In the genomic region with DNA sequence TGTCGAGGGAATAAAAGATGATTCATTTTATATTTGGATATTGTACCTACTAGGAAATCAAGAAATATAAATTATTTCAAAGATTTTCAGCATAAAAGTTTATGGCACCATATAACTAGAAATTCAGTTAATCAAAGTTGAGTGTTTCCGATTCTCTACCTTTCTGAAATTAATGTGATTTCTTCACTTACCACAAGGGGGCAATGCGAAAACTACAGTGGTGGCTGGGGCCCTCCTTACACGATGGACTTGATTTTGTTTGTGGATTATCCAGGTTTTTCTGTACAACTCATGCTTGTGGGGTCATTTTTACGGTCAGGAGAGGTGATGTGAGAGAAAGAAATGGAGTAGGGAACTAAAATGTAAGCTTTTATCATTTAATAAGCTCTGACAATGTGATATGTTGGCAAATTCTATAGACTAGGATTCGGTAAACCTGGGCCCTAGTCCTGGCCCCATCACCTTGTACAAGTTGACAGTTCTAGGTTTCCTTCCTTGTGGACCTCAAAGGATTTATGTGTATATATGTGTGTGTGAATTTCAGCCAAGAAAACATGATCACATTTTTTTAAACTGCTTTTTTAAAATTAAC, we compare ENCODE assay signal across 8 cellular contexts. TPM values are rescaled to one million over a fixed set of nuclear protein-coding genes. Genes with fewer than 3 reads are reported as not detected.
DNase-seq lines count a peak whose midpoint lies in the region; TF ChIP-seq lines count a peak whose summit lies in the region.

No MANE protein-coding gene starts in this region.

- TF ChIP-seq RAD21 in Ishikawa (IDR thresholded peaks at IDR 0.05; ENCODE audit: low read depth) = peak; percentile 51

- POLR2A ChIA-PET in activated CD4-positive, alpha-beta memory T cell treated with anti-CD3 and anti-CD28 coated beads for 36 hours (lab: Charles Lee) = no interaction called here
- POLR2A ChIA-PET in activated CD4-positive, alpha-beta memory T cell treated with anti-CD3 and anti-CD28 coated beads, Interleukin-2, amount 10 ng/mL, durations not matched to agents 7 days and 5 days (lab: Charles Lee) = no interaction called here

- H3K4me1 Mint-ChIP-seq in activated CD4-positive, alpha-beta memory T cell treated with anti-CD3 and anti-CD28 coated beads for 36 hours (ENCODE audit: low read depth) = no peaks in the 10 kb centered on the region
- peaks cover 2% of the 10 kb centered on the region for H3K4me1 Mint-ChIP-seq in activated CD4-positive, alpha-beta memory T cell treated with anti-CD3 and anti-CD28 coated beads, Interleukin-2, amount 10 ng/mL, durations not matched to agents 7 days and 5 days
- no peaks in the 10 kb centered on the region for H3K4me1 Mint-ChIP-seq in osteocyte (ENCODE audit: unreplicated experiment)

- H3K27me3 ChIP-seq in brain microvascular endothelial cell (replicated peaks) = no peaks in the 10 kb centered on the region

- no peak for TF ChIP-seq EP300 in Ishikawa (IDR thresholded peaks at IDR 0.05; ENCODE audit: borderline replicate concordance)

- CTCF ChIA-PET in activated CD4-positive, alpha-beta memory T cell treated with anti-CD3 and anti-CD28 coated beads for 36 hours (lab: Charles Lee) = interaction anchor here (0.5 to 3.0 kb wide), 12 partner anchors 8 to 1724 kb away, joined by 3 to 12 read pairs (median 4); no protein-coding TSS in a partner anchor
- CTCF ChIA-PET in activated CD4-positive, alpha-beta memory T cell treated with anti-CD3 and anti-CD28 coated beads, Interleukin-2, amount 10 ng/mL, durations not matched to agents 7 days and 5 days (lab: Charles Lee) = interaction anchor here (0.8 to 1.5 kb wide), 7 partner anchors 9 to 273 kb away, joined by 3 to 11 read pairs (median 4); no protein-coding TSS in a partner anchor

- in situ Hi-C loops in brain microvascular endothelial cell (cut with HindIII; ENCODE audit: low pct_ligation_motif_present, low sequenced_read_pairs) = no loop called here

- no peaks in the 10 kb centered on the region for H3K36me3 ChIP-seq in brain microvascular endothelial cell (replicated peaks)

- H3K36me3 Mint-ChIP-seq in activated CD4-positive, alpha-beta memory T cell treated with anti-CD3 and anti-CD28 coated beads for 36 hours = peaks cover 3% of the 10 kb centered on the region
- no peaks in the 10 kb centered on the region for H3K36me3 Mint-ChIP-seq in activated CD4-positive, alpha-beta memory T cell treated with anti-CD3 and anti-CD28 coated beads, Interleukin-2, amount 10 ng/mL, durations not matched to agents 7 days and 5 days (ENCODE audit: low read depth)
- no peaks in the 10 kb centered on the region for H3K36me3 Mint-ChIP-seq in osteocyte (ENCODE audit: unreplicated experiment)

- peaks cover 3% of the 10 kb centered on the region for H3K27me3 Mint-ChIP-seq in activated CD4-positive, alpha-beta memory T cell treated with anti-CD3 and anti-CD28 coated beads for 36 hours
- H3K27me3 Mint-ChIP-seq in activated CD4-positive, alpha-beta memory T cell treated with anti-CD3 and anti-CD28 coated beads, Interleukin-2, amount 10 ng/mL, durations not matched to agents 7 days and 5 days = peaks cover 17% of the 10 kb centered on the region
- H3K27me3 Mint-ChIP-seq in osteocyte (ENCODE audit: unreplicated experiment) = peaks cover 42% of the 10 kb centered on the region

- DNase-seq in activated CD4-positive, alpha-beta memory T cell treated with anti-CD3 and anti-CD28 coated beads for 36 hours = peak; percentile 10
- no peak for DNase-seq in activated CD4-positive, alpha-beta memory T cell treated with anti-CD3 and anti-CD28 coated beads, Interleukin-2, amount 10 ng/mL, durations not matched to agents 7 days and 5 days
- DNase-seq in brain microvascular endothelial cell = no peak
- no peak for DNase-seq in osteocyte (ENCODE audit: extremely low spot score, unreplicated experiment)
- DNase-seq in cerebellar nuclear complex (lab: John Stamatoyannopoulos, UW) = no peak
- DNase-seq in NCI-H1048 (lab: John Stamatoyannopoulos, UW) = no peak
- no peak for DNase-seq in posterior cingulate gyrus

- H3K9me3 Mint-ChIP-seq in activated CD4-positive, alpha-beta memory T cell treated with anti-CD3 and anti-CD28 coated beads for 36 hours = peaks cover 20% of the 10 kb centered on the region
- H3K9me3 Mint-ChIP-seq in activated CD4-positive, alpha-beta memory T cell treated with anti-CD3 and anti-CD28 coated beads, Interleukin-2, amount 10 ng/mL, durations not matched to agents 7 days and 5 days = peaks cover 5% of the 10 kb centered on the region
- peaks cover 13% of the 10 kb centered on the region for H3K9me3 Mint-ChIP-seq in osteocyte (ENCODE audit: unreplicated experiment)

- no peak overlapping the region for H3K4me3 ChIP-seq in brain microvascular endothelial cell (ENCODE audit: low read depth, low read length)

- TF ChIP-seq CTCF in brain microvascular endothelial cell (IDR thresholded peaks at IDR 0.05; ENCODE audit: low read depth, low read length, missing control alignments) (peak; percentile 77), osteocyte (IDR thresholded peaks at IDR 0.05) (peak; percentile 57)

- no peak overlapping the region for H3K27ac Mint-ChIP-seq in activated CD4-positive, alpha-beta memory T cell treated with anti-CD3 and anti-CD28 coated beads for 36 hours
- no peak overlapping the region for H3K27ac Mint-ChIP-seq in activated CD4-positive, alpha-beta memory T cell treated with anti-CD3 and anti-CD28 coated beads, Interleukin-2, amount 10 ng/mL, durations not matched to agents 7 days and 5 days
- H3K27ac Mint-ChIP-seq in osteocyte (ENCODE audit: unreplicated experiment) = no peak overlapping the region

- intact Hi-C loops in activated CD4-positive, alpha-beta memory T cell treated with anti-CD3 and anti-CD28 coated beads for 36 hours (cut with micrococcal nuclease) = loop anchor here (1.0 kb wide), 1 partner anchor 184 kb away; no protein-coding TSS in a partner anchor
- intact Hi-C loops in posterior cingulate gyrus (cut with DNase I) = no loop called here

- H3K4me3 Mint-ChIP-seq in activated CD4-positive, alpha-beta memory T cell treated with anti-CD3 and anti-CD28 coated beads for 36 hours = no peak overlapping the region
- no peak overlapping the region for H3K4me3 Mint-ChIP-seq in activated CD4-positive, alpha-beta memory T cell treated with anti-CD3 and anti-CD28 coated beads, Interleukin-2, amount 10 ng/mL, durations not matched to agents 7 days and 5 days
- H3K4me3 Mint-ChIP-seq in osteocyte (ENCODE audit: unreplicated experiment) = no peak overlapping the region

- no peak overlapping the region for H3K27ac ChIP-seq in brain microvascular endothelial cell

TF ChIP-seq in Ishikawa, 13 proteins besides CTCF, POLR2A, EP300 and RAD21:
- TF ChIP-seq, protein P1, sequence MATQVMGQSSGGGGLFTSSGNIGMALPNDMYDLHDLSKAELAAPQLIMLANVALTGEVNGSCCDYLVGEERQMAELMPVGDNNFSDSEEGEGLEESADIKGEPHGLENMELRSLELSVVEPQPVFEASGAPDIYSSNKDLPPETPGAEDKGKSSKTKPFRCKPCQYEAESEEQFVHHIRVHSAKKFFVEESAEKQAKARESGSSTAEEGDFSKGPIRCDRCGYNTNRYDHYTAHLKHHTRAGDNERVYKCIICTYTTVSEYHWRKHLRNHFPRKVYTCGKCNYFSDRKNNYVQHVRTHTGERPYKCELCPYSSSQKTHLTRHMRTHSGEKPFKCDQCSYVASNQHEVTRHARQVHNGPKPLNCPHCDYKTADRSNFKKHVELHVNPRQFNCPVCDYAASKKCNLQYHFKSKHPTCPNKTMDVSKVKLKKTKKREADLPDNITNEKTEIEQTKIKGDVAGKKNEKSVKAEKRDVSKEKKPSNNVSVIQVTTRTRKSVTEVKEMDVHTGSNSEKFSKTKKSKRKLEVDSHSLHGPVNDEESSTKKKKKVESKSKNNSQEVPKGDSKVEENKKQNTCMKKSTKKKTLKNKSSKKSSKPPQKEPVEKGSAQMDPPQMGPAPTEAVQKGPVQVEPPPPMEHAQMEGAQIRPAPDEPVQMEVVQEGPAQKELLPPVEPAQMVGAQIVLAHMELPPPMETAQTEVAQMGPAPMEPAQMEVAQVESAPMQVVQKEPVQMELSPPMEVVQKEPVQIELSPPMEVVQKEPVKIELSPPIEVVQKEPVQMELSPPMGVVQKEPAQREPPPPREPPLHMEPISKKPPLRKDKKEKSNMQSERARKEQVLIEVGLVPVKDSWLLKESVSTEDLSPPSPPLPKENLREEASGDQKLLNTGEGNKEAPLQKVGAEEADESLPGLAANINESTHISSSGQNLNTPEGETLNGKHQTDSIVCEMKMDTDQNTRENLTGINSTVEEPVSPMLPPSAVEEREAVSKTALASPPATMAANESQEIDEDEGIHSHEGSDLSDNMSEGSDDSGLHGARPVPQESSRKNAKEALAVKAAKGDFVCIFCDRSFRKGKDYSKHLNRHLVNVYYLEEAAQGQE (IDR thresholded peaks at IDR 0.05; ENCODE audit: low read depth) = no peak
- TF ChIP-seq CREB1 (IDR thresholded peaks at IDR 0.05; ENCODE audit: low read depth) (no peak), TCF12 (IDR thresholded peaks at IDR 0.05; ENCODE audit: low read depth) (no peak), FOXM1 (IDR thresholded peaks at IDR 0.05; ENCODE audit: borderline replicate concordance, low read depth) (no peak), YY1 (IDR thresholded peaks at IDR 0.05; ENCODE audit: low read depth) (no peak), TEAD4 (IDR thresholded peaks at IDR 0.05) (no peak), ZBTB7A (IDR thresholded peaks at IDR 0.05; ENCODE audit: low read depth) (no peak)
- TF ChIP-seq, protein P2, sequence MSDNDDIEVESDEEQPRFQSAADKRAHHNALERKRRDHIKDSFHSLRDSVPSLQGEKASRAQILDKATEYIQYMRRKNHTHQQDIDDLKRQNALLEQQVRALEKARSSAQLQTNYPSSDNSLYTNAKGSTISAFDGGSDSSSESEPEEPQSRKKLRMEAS (IDR thresholded peaks at IDR 0.05) = no peak
- TF ChIP-seq, protein P3, sequence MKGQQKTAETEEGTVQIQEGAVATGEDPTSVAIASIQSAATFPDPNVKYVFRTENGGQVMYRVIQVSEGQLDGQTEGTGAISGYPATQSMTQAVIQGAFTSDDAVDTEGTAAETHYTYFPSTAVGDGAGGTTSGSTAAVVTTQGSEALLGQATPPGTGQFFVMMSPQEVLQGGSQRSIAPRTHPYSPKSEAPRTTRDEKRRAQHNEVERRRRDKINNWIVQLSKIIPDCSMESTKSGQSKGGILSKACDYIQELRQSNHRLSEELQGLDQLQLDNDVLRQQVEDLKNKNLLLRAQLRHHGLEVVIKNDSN (IDR thresholded peaks at IDR 0.05) = no peak

RNA-seq across cellular contexts. Expression of a gene that starts 47.6 kb away (rescaled TPM):
- total RNA-seq in activated CD4-positive, alpha-beta memory T cell treated with anti-CD3 and anti-CD28 coated beads for 36 hours = not detected
- not detected for total RNA-seq in activated CD4-positive, alpha-beta memory T cell treated with anti-CD3 and anti-CD28 coated beads, Interleukin-2, amount 10 ng/mL, durations not matched to agents 7 days and 5 days
- total RNA-seq in osteocyte = not detected in 2 replicates

RNA-seq across cellular contexts. Expression of a gene that starts 58.5 kb away (rescaled TPM):
- 10 to 100 TPM; 38.4 to 47.1 TPM for total RNA-seq in activated CD4-positive, alpha-beta memory T cell treated with anti-CD3 and anti-CD28 coated beads for 36 hours
- total RNA-seq in activated CD4-positive, alpha-beta memory T cell treated with anti-CD3 and anti-CD28 coated beads, Interleukin-2, amount 10 ng/mL, durations not matched to agents 7 days and 5 days = 10 to 100 TPM; 33.3 to 34.2 TPM
- total RNA-seq in osteocyte = 4.4 and 5.6 TPM in 2 replicates
